In the genomic region with DNA sequence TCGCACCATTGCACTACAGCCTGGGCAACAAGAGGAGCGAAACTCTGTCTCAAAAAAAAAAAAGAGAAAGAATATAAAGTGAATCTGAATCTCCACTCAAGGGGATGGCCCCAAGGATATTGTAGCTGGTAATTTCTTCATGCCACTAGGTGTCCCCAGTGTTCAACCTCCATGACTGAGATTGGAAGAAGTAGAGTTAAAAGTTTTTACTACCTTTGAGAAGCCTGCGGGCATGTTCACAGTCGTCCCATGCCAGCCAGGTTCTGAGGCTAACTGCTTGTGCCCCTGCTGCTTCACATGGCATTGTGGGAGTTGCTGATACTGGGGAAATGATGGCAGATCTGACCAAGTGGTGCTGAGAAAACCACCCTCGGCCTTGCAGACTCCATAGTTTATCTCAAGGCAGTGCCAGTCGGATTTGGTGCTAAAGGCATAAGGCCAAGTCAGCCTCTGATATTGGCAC, we compare ENCODE assay signal across 8 cellular contexts. TPM values are rescaled to one million over a fixed set of nuclear protein-coding genes. Genes with fewer than 3 reads are reported as not detected.
DNase-seq lines count a peak whose midpoint lies in the region; ATAC-seq and TF ChIP-seq lines count a peak whose summit lies in the region.

No MANE protein-coding gene starts in this region.

- H3K27ac ChIP-seq in MM.1S (ENCODE audit: low read length) (no peak overlapping the region), left ventricle myocardium inferior (replicated peaks) (peak overlapping the region; percentile 55), skeletal muscle tissue (ENCODE audit: low read depth, low read length) (peak overlapping the region; percentile 52)

- H3K9me2 ChIP-seq in MM.1S (replicated peaks; ENCODE audit: insufficient read depth, low read length), result no peaks in the 10 kb centered on the region

- 0 out of 2 replicates have a peak, but pooled peaks cover 5% of the 10 kb centered on the region for H3K36me3 ChIP-seq in MM.1S (replicated peaks; ENCODE audit: insufficient read depth, low read length)
- peaks cover 31% of the 10 kb centered on the region for H3K36me3 ChIP-seq in left ventricle myocardium inferior
- H3K36me3 ChIP-seq in skeletal muscle tissue (ENCODE audit: control insufficient read depth in 3 of 3, insufficient read depth in 3 of 3, low read length in 3 of 3), result peaks cover 20 to 27% (median 20%) of the 10 kb centered on the region in 3 donors

- peak; percentile 49 for DNase-seq in activated CD8-positive, alpha-beta memory T cell treated with anti-CD3 and anti-CD28 coated beads, Interleukin-2, amount 50 U/mL, for 48 hours
- DNase-seq in activated CD8-positive, alpha-beta memory T cell treated with anti-CD3 and anti-CD28 coated beads, Interleukin-2, amount 50 U/mL, for 4 hours, result no peak
- DNase-seq in MM.1S (peak; percentile 58), left ventricle myocardium inferior (no peak), NCI-H1436 (lab: John Stamatoyannopoulos, UW) (no peak)
- DNase-seq in T-helper 2 cell treated with Interferon-gamma antibody and Interleukin-4, amounts not matched to agents 5 μg/mL and 100 μg/mL, for 36 hours (ENCODE audit: low spot score), result no peak

- intact Hi-C loops in left ventricle myocardium inferior (cut with micrococcal nuclease), result loop anchor here (5.0 kb wide), 1 partner anchor 94 kb away; no protein-coding TSS in a partner anchor

- H3K4me1 ChIP-seq in MM.1S (ENCODE audit: low read length) (peaks cover 12% of the 10 kb centered on the region), left ventricle myocardium inferior (peaks cover 28% of the 10 kb centered on the region), skeletal muscle tissue (ENCODE audit: control insufficient read depth in 3 of 3, insufficient read depth in 3 of 3, low read length in 3 of 3) (peaks cover 24 to 45% (median 37%) of the 10 kb centered on the region in 3 donors)

- no peaks in the 10 kb centered on the region for H3K27me3 Mint-ChIP-seq in activated T-helper 17 cell treated with anti-CD3 and anti-CD28 coated beads, Interleukin-2, amount 50 U/mL, for 72 hours
- H3K27me3 Mint-ChIP-seq in T-helper 2 cell treated with Interferon-gamma antibody and Interleukin-4, amounts not matched to agents 5 μg/mL and 100 μg/mL, for 36 hours (ENCODE audit: low read depth), result no peaks in the 10 kb centered on the region

- no peaks in the 10 kb centered on the region for H4K20me1 ChIP-seq in MM.1S (ENCODE audit: insufficient read depth, low read length)

- peaks cover 3% of the 10 kb centered on the region; the same call in 1 of the 2 replicates for H3F3A ChIP-seq in MM.1S (ENCODE audit: insufficient read depth, low read length)

- peak; percentile 62 for TF ChIP-seq CTCF in MM.1S (IDR thresholded peaks at IDR 0.05; ENCODE audit: low read length)
- peak; percentile 73 for TF ChIP-seq CTCF in left ventricle myocardium inferior (IDR thresholded peaks at IDR 0.05; ENCODE audit: borderline replicate concordance)

- no peaks in the 10 kb centered on the region for H3K27me3 ChIP-seq in MM.1S (replicated peaks; ENCODE audit: insufficient read depth, low read length)
- no peaks in the 10 kb centered on the region for H3K27me3 ChIP-seq in left ventricle myocardium inferior (ENCODE audit: low read depth)
- H3K27me3 ChIP-seq in skeletal muscle tissue (ENCODE audit: control insufficient read depth in 3 of 3, insufficient read depth in 3 of 3, low read length in 3 of 3), result no peaks in the 10 kb centered on the region

- H3K4me2 ChIP-seq in MM.1S (ENCODE audit: low read depth, low read length), result no peak overlapping the region

- H3K4me1 Mint-ChIP-seq in activated T-helper 17 cell treated with anti-CD3 and anti-CD28 coated beads, Interleukin-2, amount 50 U/mL, for 72 hours, result peaks cover 5% of the 10 kb centered on the region
- peaks cover 2% of the 10 kb centered on the region for H3K4me1 Mint-ChIP-seq in T-helper 2 cell treated with Interferon-gamma antibody and Interleukin-4, amounts not matched to agents 5 μg/mL and 100 μg/mL, for 36 hours (ENCODE audit: low read depth)

- no peaks in the 10 kb centered on the region for H3K79me2 ChIP-seq in MM.1S (ENCODE audit: low read length)

- no peak overlapping the region for H2AFZ ChIP-seq in MM.1S (ENCODE audit: low read length)

- H3K9ac ChIP-seq in MM.1S (ENCODE audit: low read length), result no peak overlapping the region
- H3K9ac ChIP-seq in skeletal muscle tissue (ENCODE audit: low read depth in 1 of 3, low read length in 3 of 3), result peak overlapping the region in 2 of 3 donors; percentile 44 to 60

- H3K9me3 Mint-ChIP-seq in activated T-helper 17 cell treated with anti-CD3 and anti-CD28 coated beads, Interleukin-2, amount 50 U/mL, for 72 hours, result no peaks in the 10 kb centered on the region
- H3K9me3 Mint-ChIP-seq in T-helper 2 cell treated with Interferon-gamma antibody and Interleukin-4, amounts not matched to agents 5 μg/mL and 100 μg/mL, for 36 hours, result no peaks in the 10 kb centered on the region

- H3K4me3 Mint-ChIP-seq in activated T-helper 17 cell treated with anti-CD3 and anti-CD28 coated beads, Interleukin-2, amount 50 U/mL, for 72 hours, result no peak overlapping the region
- no peak overlapping the region for H3K4me3 Mint-ChIP-seq in T-helper 2 cell treated with Interferon-gamma antibody and Interleukin-4, amounts not matched to agents 5 μg/mL and 100 μg/mL, for 36 hours

- H3K9me3 ChIP-seq in MM.1S (replicated peaks; ENCODE audit: insufficient read depth, low read length) (no peaks in the 10 kb centered on the region), left ventricle myocardium inferior (replicated peaks) (no peaks in the 10 kb centered on the region), skeletal muscle tissue (ENCODE audit: control insufficient read depth in 3 of 3, low read length in 3 of 3) (no peaks in the 10 kb centered on the region)

- H3K27ac Mint-ChIP-seq in activated T-helper 17 cell treated with anti-CD3 and anti-CD28 coated beads, Interleukin-2, amount 50 U/mL, for 72 hours, result no peak overlapping the region
- no peak overlapping the region for H3K27ac Mint-ChIP-seq in T-helper 2 cell treated with Interferon-gamma antibody and Interleukin-4, amounts not matched to agents 5 μg/mL and 100 μg/mL, for 36 hours

- peaks cover 43% of the 10 kb centered on the region for H3K36me3 Mint-ChIP-seq in activated T-helper 17 cell treated with anti-CD3 and anti-CD28 coated beads, Interleukin-2, amount 50 U/mL, for 72 hours (ENCODE audit: low read depth)
- H3K36me3 Mint-ChIP-seq in T-helper 2 cell treated with Interferon-gamma antibody and Interleukin-4, amounts not matched to agents 5 μg/mL and 100 μg/mL, for 36 hours (ENCODE audit: low read depth), result peaks cover 32% of the 10 kb centered on the region

- peak; percentile 39 for ATAC-seq in activated T-helper 17 cell treated with anti-CD3 and anti-CD28 coated beads, Interleukin-2, amount 50 U/mL, for 72 hours (replicated peaks)

- no peak overlapping the region for H3K4me3 ChIP-seq in MM.1S (ENCODE audit: low read length)
- H3K4me3 ChIP-seq in left ventricle myocardium inferior, result no peak overlapping the region
- peak overlapping the region in 1 of 3 donors; percentile 42 for H3K4me3 ChIP-seq in skeletal muscle tissue (ENCODE audit: low read length in 3 of 3)

RNA-seq across cellular contexts. Expression of a gene that starts 10.8 kb away (rescaled TPM):
- 1 to 10 TPM in 1 of 2 donors, under 1 TPM in 1; 0.69 to 1.6 TPM for total RNA-seq in activated T-helper 17 cell treated with anti-CD3 and anti-CD28 coated beads, Interleukin-2, amount 50 U/mL, for 72 hours
- total RNA-seq in left ventricle myocardium inferior (191 TPM), skeletal muscle tissue (50.1 TPM)

RNA-seq across cellular contexts. Expression of a gene that starts 49.0 kb away (rescaled TPM):
- total RNA-seq in activated T-helper 17 cell treated with anti-CD3 and anti-CD28 coated beads, Interleukin-2, amount 50 U/mL, for 72 hours, result 10 to 100 TPM; 54.3 to 70.2 TPM
- total RNA-seq in left ventricle myocardium inferior (20.1 TPM), skeletal muscle tissue (19.3 TPM)

Comparison
In these comparisons a context has a peak if more than half of its experiments do, and no peak if none do; other contexts are left out.
1. DNase-seq: peak in activated CD8-positive, alpha-beta memory T cell treated with anti-CD3 and anti-CD28 coated beads, Interleukin-2, amount 50 U/mL, for 48 hours (single experiment) and MM.1S (single experiment); none in activated CD8-positive, alpha-beta memory T cell treated with anti-CD3 and anti-CD28 coated beads, Interleukin-2, amount 50 U/mL, for 4 hours (single experiment), left ventricle myocardium inferior (single experiment), NCI-H1436 (single experiment) and T-helper 2 cell treated with Interferon-gamma antibody and Interleukin-4, amounts not matched to agents 5 μg/mL and 100 μg/mL, for 36 hours (single experiment).
2. RNA of a gene that starts 10.8 kb away (total RNA-seq): 191 TPM in left ventricle myocardium inferior (single experiment) and 50.1 TPM in skeletal muscle tissue (single experiment); 0.69 to 1.6 TPM in activated T-helper 17 cell treated with anti-CD3 and anti-CD28 coated beads, Interleukin-2, amount 50 U/mL, for 72 hours; every median in the first group is over 10 times any median in the second.